ENCODE assay signal across 1 cellular context in the genomic region with DNA sequence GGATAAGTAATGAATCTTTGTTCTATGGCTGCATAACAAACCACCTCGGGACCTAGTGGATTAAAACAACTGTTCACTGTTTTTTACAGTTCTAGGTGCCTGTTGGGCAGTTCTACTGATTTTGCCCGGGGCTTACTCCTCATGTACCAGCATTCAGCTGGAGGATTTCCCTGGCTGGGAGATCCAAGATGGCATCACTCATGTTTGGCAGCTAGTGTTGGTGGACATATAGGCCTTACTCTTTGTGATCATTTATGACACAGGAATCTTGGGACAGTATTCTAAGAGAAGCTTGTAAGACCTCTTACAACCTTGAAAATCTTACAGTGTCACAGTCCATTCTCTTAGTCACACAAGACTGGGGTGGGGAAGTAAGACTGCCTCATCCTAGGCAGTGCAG.
TF ChIP-seq lines count a peak whose summit lies in the region.

No MANE protein-coding gene starts in this region.

TF ChIP-seq in GM12891, 5 proteins besides CTCF, POLR2A, EP300 and RAD21:
- TF ChIP-seq SPI1 (IDR thresholded peaks at IDR 0.05; ENCODE audit: low read depth, low read length) (no peak), POLR2AphosphoS5 (IDR thresholded peaks at IDR 0.05; ENCODE audit: low read depth, low read length) (no peak), TAF1 (IDR thresholded peaks at IDR 0.05; ENCODE audit: low read depth, low read length) (no peak), POU2F2 (IDR thresholded peaks at IDR 0.05; ENCODE audit: low read depth, low read length) (no peak), PAX5 (IDR thresholded peaks at IDR 0.05; ENCODE audit: insufficient read depth, low read length, severe bottlenecking) (no peak)
TF ChIP-seq in GM12891: peak in this region for 0.
